Comparison of ENCODE assay signal across 14 cellular contexts in the genomic region with DNA sequence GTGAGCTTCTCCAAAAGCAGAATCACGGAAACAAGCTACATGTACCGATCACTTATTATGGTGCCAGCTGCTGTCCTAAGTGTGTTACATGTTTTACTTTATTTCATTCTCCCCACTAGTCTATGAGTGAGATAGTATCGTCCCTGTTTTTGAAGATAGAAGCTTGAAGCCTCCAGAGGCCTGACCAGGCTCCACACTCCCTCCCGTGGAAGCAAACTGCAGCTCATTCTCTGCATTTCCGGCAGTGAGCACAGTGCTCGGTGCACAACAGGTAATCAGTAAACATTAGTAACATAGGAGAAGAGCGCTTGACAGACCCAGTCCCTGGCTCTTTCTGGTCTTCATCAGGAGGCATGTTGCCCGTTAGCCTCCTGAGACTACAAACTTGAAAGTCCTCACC.
DNase-seq lines count a peak whose midpoint lies in the region; ATAC-seq and TF ChIP-seq lines count a peak whose summit lies in the region.
"Had no signal": no experiment of that assay in that cellular context is flagged by ENCODE, and none has a peak within 500 bp of the region (broad histone marks: within the 10 kb centered on the region; RNA-seq: fewer than 3 reads in every experiment).

No MANE protein-coding gene starts in this region.

- H3K36me3 ChIP-seq in PC-3 (ENCODE audit: low read depth, low read length): no peaks in the 10 kb centered on the region

- BruUV-seq in PC-3 (replicated peaks; lab: Mats Ljungman, UMichigan): no TSS peak

- POLR2A ChIA-PET in PC-3 (lab: Charles Lee; ENCODE audit: unreplicated experiment): no interaction called here

- H3K27ac ChIP-seq in PC-3 (ENCODE audit: low read length): no peak overlapping the region

- CTCF ChIA-PET in PC-3 (lab: Charles Lee): no interaction called here

- no peak overlapping the region for H3K4me2 ChIP-seq in PC-3 (ENCODE audit: low read length)

- H3K4me3 ChIP-seq in LNCaP clone FGC (ENCODE audit: low read depth, low read length): no peak overlapping the region
- H3K4me3 ChIP-seq in PC-3 (ENCODE audit: low read length): no peak overlapping the region

- no peak overlapping the region for H2AFZ ChIP-seq in PC-3 (ENCODE audit: low read length)

- no peaks in the 10 kb centered on the region for H3K79me2 ChIP-seq in PC-3 (ENCODE audit: low read length)

- DNase-seq in LNCaP clone FGC (ENCODE audit: low read depth) (no peak), PC-3 (peak; percentile 5), posterior vena cava (ENCODE audit: low spot score) (peak; percentile 75), OCI-M2 (lab: John Stamatoyannopoulos, UW; ENCODE audit: unreplicated experiment) (no peak), DMS79 (lab: John Stamatoyannopoulos, UW) (no peak), T1000 (lab: John Stamatoyannopoulos, UW) (no peak), NCI-H524 (lab: John Stamatoyannopoulos, UW) (no peak)
- DNase-seq: CD4-positive, alpha-beta T cell; IMR-90; natural killer cell; NCI-H1930; T-helper 9 cell had no signal

- H3K9me3 ChIP-seq in PC-3 (ENCODE audit: low read length): no peaks in the 10 kb centered on the region

- TF ChIP-seq CTCF in LNCaP clone FGC (IDR thresholded peaks at IDR 0.05; ENCODE audit: control insufficient read depth, extremely low read depth, insufficient read depth): peak; percentile 33
- 0 out of 2 replicates have a peak, but pooled peaks have one; percentile 20 for TF ChIP-seq CTCF in PC-3 (conservative IDR thresholded peaks at IDR 0.05; ENCODE audit: low read depth, low read length)

- H4K20me1 ChIP-seq in PC-3 (ENCODE audit: low read length): no peaks in the 10 kb centered on the region

- H3K4me1 ChIP-seq in PC-3 (ENCODE audit: insufficient read depth, low read length): no peaks in the 10 kb centered on the region

- H3K27me3 ChIP-seq in PC-3 (ENCODE audit: low read length): no peaks in the 10 kb centered on the region

- no peaks in the 10 kb centered on the region for H3K9me2 ChIP-seq in PC-3 (replicated peaks; ENCODE audit: low read length)

- no peak overlapping the region for H3K9ac ChIP-seq in PC-3 (ENCODE audit: low read length)

- intact Hi-C loops in PC-3 (cut with micrococcal nuclease): no loop called here
- intact Hi-C loops in posterior vena cava (cut with DNase I): no loop called here

- H3F3A ChIP-seq in PC-3 (ENCODE audit: low read length, unreplicated experiment): no peaks in the 10 kb centered on the region

- no peak for ATAC-seq in PC-3
- ATAC-seq in esophagus mucosa: peak; percentile 24
- ATAC-seq: activated naive CD4-positive, alpha-beta T cell treated with anti-CD3 and anti-CD28 coated beads, Interleukin-2, amount 50 U/mL, for 72 hours; natural killer cell had no signal

Comparison
In these comparisons a context has a peak if more than half of its experiments do, and no peak if none do; other contexts are left out.
1. DNase-seq: peak in PC-3 (single experiment) and posterior vena cava (single experiment); none in LNCaP clone FGC (single experiment), OCI-M2 (single experiment), DMS79 (single experiment), T1000 (single experiment) and NCI-H524 (0 of 2).